In genomic region chr2:11987151-11987550, GRCh38 we compare ENCODE assay signal across 28 cellular contexts.
"Had no signal": no experiment of that assay in that cellular context is flagged by ENCODE, and none has a peak within 500 bp of the region (broad histone marks: within the 10 kb centered on the region; RNA-seq: fewer than 3 reads in every experiment).

No MANE protein-coding gene starts in this region.

- H3K4me3 Mint-ChIP-seq: activated CD4-positive, alpha-beta memory T cell treated with anti-CD3 and anti-CD28 coated beads, Interleukin-2, amount 10 ng/mL, durations not matched to agents 7 days and 5 days; activated CD4-positive, alpha-beta T cell treated with anti-CD3 and anti-CD28 coated beads, Interleukin-2, amount 10 ng/mL, durations not matched to agents 7 days and 5 days; activated naive CD4-positive, alpha-beta T cell treated with anti-CD3 and anti-CD28 coated beads, Interleukin-2, amount 10 ng/mL, durations not matched to agents 7 days and 5 days; activated naive CD8-positive, alpha-beta T cell treated with anti-CD3 and anti-CD28 coated beads, Interleukin-2, amount 10 ng/mL, durations not matched to agents 7 days and 5 days; activated T-cell treated with anti-CD3 and anti-CD28 coated beads, Interleukin-2, amount 50 U/mL, for 24 hours; activated T-cell treated with anti-CD3 and anti-CD28 coated beads, Interleukin-2, amount 50 U/mL, for 72 hours; brain; WTC11 had no signal

- H3K27ac Mint-ChIP-seq: activated CD4-positive, alpha-beta memory T cell treated with anti-CD3 and anti-CD28 coated beads, Interleukin-2, amount 10 ng/mL, durations not matched to agents 7 days and 5 days; activated CD4-positive, alpha-beta T cell treated with anti-CD3 and anti-CD28 coated beads, Interleukin-2, amount 10 ng/mL, durations not matched to agents 7 days and 5 days; activated naive CD4-positive, alpha-beta T cell treated with anti-CD3 and anti-CD28 coated beads, Interleukin-2, amount 10 ng/mL, durations not matched to agents 7 days and 5 days; activated naive CD4-positive, alpha-beta T cell treated with anti-CD3 and anti-CD28 coated beads, Interleukin-2, amount 50 U/mL, for 72 hours; activated naive CD8-positive, alpha-beta T cell treated with anti-CD3 and anti-CD28 coated beads, Interleukin-2, amount 10 ng/mL, durations not matched to agents 7 days and 5 days; activated T-cell treated with anti-CD3 and anti-CD28 coated beads, Interleukin-2, amount 50 U/mL, for 24 hours; activated T-cell treated with anti-CD3 and anti-CD28 coated beads, Interleukin-2, amount 50 U/mL, for 72 hours; WTC11 had no signal

- H3K36me3 ChIP-seq: ascending aorta, breast epithelium, cardiac muscle cell, colonic mucosa, gastrocnemius medialis had no signal

- DNase-seq: activated CD4-positive, alpha-beta memory T cell treated with anti-CD3 and anti-CD28 coated beads, Interleukin-2, amount 10 ng/mL, durations not matched to agents 7 days and 5 days; activated CD4-positive, alpha-beta T cell treated with anti-CD3 and anti-CD28 coated beads for 1 hour; activated CD4-positive, alpha-beta T cell treated with anti-CD3 and anti-CD28 coated beads for 4 hours; activated CD4-positive, alpha-beta T cell treated with anti-CD3 and anti-CD28 coated beads, Interleukin-2, amount 10 ng/mL, durations not matched to agents 7 days and 5 days; activated CD4-positive, alpha-beta T cell treated with anti-CD3 and anti-CD28 coated beads, Interleukin-2, amount 50 U/mL, for 4 hours; activated CD8-positive, alpha-beta memory T cell treated with anti-CD3 and anti-CD28 coated beads, Interleukin-2, amount 50 U/mL, for 48 hours; activated gamma-delta T cell; activated naive CD4-positive, alpha-beta T cell; activated naive CD4-positive, alpha-beta T cell treated with anti-CD3 and anti-CD28 coated beads, Interleukin-2, amount 10 ng/mL, durations not matched to agents 7 days and 5 days; activated naive CD8-positive, alpha-beta T cell treated with anti-CD3 and anti-CD28 coated beads, Interleukin-2, amount 10 ng/mL, durations not matched to agents 7 days and 5 days; activated T-cell treated with anti-CD3 and anti-CD28 coated beads for 4 hours; activated T-cell treated with anti-CD3 and anti-CD28 coated beads, Interleukin-2, amount 50 U/mL, for 24 hours; activated T-cell treated with anti-CD3 and anti-CD28 coated beads, Interleukin-2, amount 50 U/mL, for 72 hours; central memory CD4-positive, alpha-beta T cell; cerebellar nuclear complex; colonic mucosa; effector CD8-positive, alpha-beta T cell; foreskin keratinocyte; gastrocnemius medialis; T-helper 2 cell had no signal

- H3K4me3 ChIP-seq: ascending aorta, breast epithelium, cardiac muscle cell, colonic mucosa, gastrocnemius medialis had no signal

- H3K36me3 Mint-ChIP-seq: activated naive CD4-positive, alpha-beta T cell treated with anti-CD3 and anti-CD28 coated beads, Interleukin-2, amount 10 ng/mL, durations not matched to agents 7 days and 5 days; activated naive CD4-positive, alpha-beta T cell treated with anti-CD3 and anti-CD28 coated beads, Interleukin-2, amount 50 U/mL, for 72 hours; activated naive CD8-positive, alpha-beta T cell treated with anti-CD3 and anti-CD28 coated beads, Interleukin-2, amount 10 ng/mL, durations not matched to agents 7 days and 5 days; brain; WTC11 had no signal

- H3K9me3 ChIP-seq: ascending aorta, breast epithelium, colonic mucosa, gastrocnemius medialis had no signal

- H3K27me3 Mint-ChIP-seq: activated CD4-positive, alpha-beta memory T cell treated with anti-CD3 and anti-CD28 coated beads, Interleukin-2, amount 10 ng/mL, durations not matched to agents 7 days and 5 days; activated CD4-positive, alpha-beta T cell treated with anti-CD3 and anti-CD28 coated beads, Interleukin-2, amount 10 ng/mL, durations not matched to agents 7 days and 5 days had no signal

- ATAC-seq: activated naive CD4-positive, alpha-beta T cell treated with anti-CD3 and anti-CD28 coated beads, Interleukin-2, amount 50 U/mL, for 72 hours; activated T-cell treated with anti-CD3 and anti-CD28 coated beads, Interleukin-2, amount 50 U/mL, for 72 hours; foreskin keratinocyte; gastrocnemius medialis; WTC11 had no signal

- H3K4me1 Mint-ChIP-seq: activated CD4-positive, alpha-beta memory T cell treated with anti-CD3 and anti-CD28 coated beads, Interleukin-2, amount 10 ng/mL, durations not matched to agents 7 days and 5 days; activated CD4-positive, alpha-beta T cell treated with anti-CD3 and anti-CD28 coated beads, Interleukin-2, amount 10 ng/mL, durations not matched to agents 7 days and 5 days; activated naive CD4-positive, alpha-beta T cell treated with anti-CD3 and anti-CD28 coated beads, Interleukin-2, amount 10 ng/mL, durations not matched to agents 7 days and 5 days; activated naive CD8-positive, alpha-beta T cell treated with anti-CD3 and anti-CD28 coated beads, Interleukin-2, amount 10 ng/mL, durations not matched to agents 7 days and 5 days had no signal

- H3K9me3 Mint-ChIP-seq: activated CD4-positive, alpha-beta memory T cell treated with anti-CD3 and anti-CD28 coated beads, Interleukin-2, amount 10 ng/mL, durations not matched to agents 7 days and 5 days; activated CD4-positive, alpha-beta T cell treated with anti-CD3 and anti-CD28 coated beads, Interleukin-2, amount 10 ng/mL, durations not matched to agents 7 days and 5 days; activated naive CD4-positive, alpha-beta T cell treated with anti-CD3 and anti-CD28 coated beads, Interleukin-2, amount 10 ng/mL, durations not matched to agents 7 days and 5 days; activated naive CD4-positive, alpha-beta T cell treated with anti-CD3 and anti-CD28 coated beads, Interleukin-2, amount 50 U/mL, for 72 hours; activated T-cell treated with anti-CD3 and anti-CD28 coated beads, Interleukin-2, amount 50 U/mL, for 24 hours had no signal

- H3K27ac ChIP-seq: ascending aorta, breast epithelium, cardiac muscle cell, colonic mucosa, epithelial cell of prostate, foreskin keratinocyte, gastrocnemius medialis, VCaP had no signal

- H3K4me1 ChIP-seq: ascending aorta, breast epithelium, colonic mucosa, foreskin keratinocyte, gastrocnemius medialis had no signal

- H3K27me3 ChIP-seq: ascending aorta, breast epithelium, cardiac muscle cell, colonic mucosa, foreskin keratinocyte had no signal
